ENCODE assay signal across 11 cellular contexts in genomic region chr12:106309671-106310313, GRCh38. TPM values are rescaled to one million over a fixed set of nuclear protein-coding genes. Genes with fewer than 3 reads are reported as not detected.
DNase-seq lines count a peak whose midpoint lies in the region; ATAC-seq, FAIRE-seq and TF ChIP-seq lines count a peak whose summit lies in the region.
"Had no signal": no experiment of that assay in that cellular context is flagged by ENCODE, and none has a peak within 500 bp of the region (broad histone marks: within the 10 kb centered on the region; RNA-seq: fewer than 3 reads in every experiment).

No MANE protein-coding gene starts in this region.

- ATAC-seq in activated naive CD4-positive, alpha-beta T cell treated with anti-CD3 and anti-CD28 coated beads, Interleukin-2, amount 50 U/mL, for 72 hours = no peak

- no peak overlapping the region for H3K4me3 Mint-ChIP-seq in activated naive CD4-positive, alpha-beta T cell treated with anti-CD3 and anti-CD28 coated beads, Interleukin-2, amount 50 U/mL, for 24 hours
- peak overlapping the region; percentile 51 for H3K4me3 Mint-ChIP-seq in astrocyte (ENCODE audit: unreplicated experiment)

- H3K36me3 Mint-ChIP-seq in activated naive CD4-positive, alpha-beta T cell treated with anti-CD3 and anti-CD28 coated beads, Interleukin-2, amount 50 U/mL, for 24 hours = peaks cover 11% of the 10 kb centered on the region
- H3K36me3 Mint-ChIP-seq in activated naive CD4-positive, alpha-beta T cell treated with anti-CD3 and anti-CD28 coated beads, Interleukin-2, amount 50 U/mL, for 72 hours = no peaks in the 10 kb centered on the region
- peaks cover 3% of the 10 kb centered on the region for H3K36me3 Mint-ChIP-seq in astrocyte (ENCODE audit: low read depth, unreplicated experiment)

- intact Hi-C loops in tibial artery (cut with DNase I; ENCODE audit: low total_unique reads) = loop anchor here (10.0 kb wide), 1 partner anchor 45 kb away; the partner anchor contains the start of gene POLR3B

- H3K4me1 ChIP-seq in astrocyte (ENCODE audit: insufficient read depth, low read length) (peaks cover 17% of the 10 kb centered on the region), stomach smooth muscle (ENCODE audit: control insufficient read depth, insufficient read depth, low read length) (peaks cover 28% of the 10 kb centered on the region), tibial artery (peaks cover 0 to 32% (median 12%) of the 10 kb centered on the region in 4 donors)

- peaks cover 70% of the 10 kb centered on the region for H3K4me1 Mint-ChIP-seq in activated naive CD4-positive, alpha-beta T cell treated with anti-CD3 and anti-CD28 coated beads, Interleukin-2, amount 50 U/mL, for 24 hours
- peaks cover 25% of the 10 kb centered on the region for H3K4me1 Mint-ChIP-seq in astrocyte (ENCODE audit: low read depth, unreplicated experiment)

- no peaks in the 10 kb centered on the region for H3K9me3 ChIP-seq in astrocyte (ENCODE audit: insufficient read depth, low read depth, low read length)
- no peaks in the 10 kb centered on the region for H3K9me3 ChIP-seq in stomach smooth muscle (ENCODE audit: control insufficient read depth in 2 of 2, low read length in 2 of 2)
- H3K9me3 ChIP-seq in tibial artery = no peaks in the 10 kb centered on the region

- H4K20me1 ChIP-seq in astrocyte (ENCODE audit: insufficient read depth, low read length) = no peaks in the 10 kb centered on the region

- H3K9me3 Mint-ChIP-seq in activated naive CD4-positive, alpha-beta T cell treated with anti-CD3 and anti-CD28 coated beads, Interleukin-2, amount 50 U/mL, for 24 hours = no peaks in the 10 kb centered on the region
- H3K9me3 Mint-ChIP-seq in activated naive CD4-positive, alpha-beta T cell treated with anti-CD3 and anti-CD28 coated beads, Interleukin-2, amount 50 U/mL, for 72 hours = no peaks in the 10 kb centered on the region
- no peaks in the 10 kb centered on the region for H3K9me3 Mint-ChIP-seq in astrocyte (ENCODE audit: unreplicated experiment)

- peak overlapping the region; percentile 37 for H2AFZ ChIP-seq in astrocyte (ENCODE audit: low read depth, low read length)

- no peak for FAIRE-seq in astrocyte (lab: Jason Lieb, UNC)

- peak overlapping the region; percentile 38 for H3K27ac ChIP-seq in astrocyte (ENCODE audit: low read depth, low read length)
- H3K27ac ChIP-seq in stomach smooth muscle (ENCODE audit: low read length) = peak overlapping the region; percentile 4
- H3K27ac ChIP-seq in tibial artery = no peak overlapping the region
- H3K27ac ChIP-seq: SK-N-MC had no signal

- TF ChIP-seq CTCF in astrocyte (IDR thresholded peaks at IDR 0.05; ENCODE audit: insufficient read depth, low read depth, low read length) = no peak
- no peak for TF ChIP-seq CTCF in tibial artery (IDR thresholded peaks at IDR 0.05)

- H3K27me3 ChIP-seq in astrocyte (ENCODE audit: insufficient read depth, low read length) (no peaks in the 10 kb centered on the region), stomach smooth muscle (ENCODE audit: control insufficient read depth in 1 of 2, insufficient read depth in 2 of 2, low read length in 2 of 2) (no peaks in the 10 kb centered on the region), tibial artery (no peaks in the 10 kb centered on the region)

- H3K36me3 ChIP-seq in astrocyte (ENCODE audit: insufficient read depth, low read length) (no peaks in the 10 kb centered on the region), stomach smooth muscle (ENCODE audit: control insufficient read depth in 2 of 2, insufficient read depth in 2 of 2, low read length in 2 of 2) (peaks cover 5 to 8% of the 10 kb centered on the region in 2 donors), tibial artery (peaks cover 7 to 21% (median 14%) of the 10 kb centered on the region in 3 donors)

- H3K27ac Mint-ChIP-seq in activated naive CD4-positive, alpha-beta T cell treated with anti-CD3 and anti-CD28 coated beads, Interleukin-2, amount 50 U/mL, for 24 hours = peak overlapping the region; percentile 74
- H3K27ac Mint-ChIP-seq in activated naive CD4-positive, alpha-beta T cell treated with anti-CD3 and anti-CD28 coated beads, Interleukin-2, amount 50 U/mL, for 72 hours = peak overlapping the region in 1 of 2 donors; percentile 87
- peak overlapping the region; percentile 90 for H3K27ac Mint-ChIP-seq in astrocyte (ENCODE audit: unreplicated experiment)

- H3K79me2 ChIP-seq in astrocyte (ENCODE audit: insufficient read depth, low read length) = no peaks in the 10 kb centered on the region

- DNase-seq in activated naive CD4-positive, alpha-beta T cell treated with anti-CD3 and anti-CD28 coated beads, Interleukin-2, amount 50 U/mL, for 72 hours (ENCODE audit: low spot score in 2 of 2) = no peak
- DNase-seq in astrocyte (ENCODE audit: low read depth) = peak; percentile 92
- DNase-seq in islet precursor cell = peak; percentile 81
- no peak for DNase-seq in iPS-NIHi11 (ENCODE audit: low spot score)
- DNase-seq in tibial artery = no peak
- DNase-seq in SIG-M5 (lab: John Stamatoyannopoulos, UW) = no peak
- DNase-seq: NCI-H2029 treated with DMSO at 0.1 percent for 48 hours; stimulated activated CD4-positive, alpha-beta T cell treated with anti-CD3 and anti-CD28 coated beads, Interleukin-2, amount 100 ng/mL, for 48 hours had no signal

- H3K4me3 ChIP-seq in astrocyte (ENCODE audit: insufficient read depth, low read depth, low read length) (no peak overlapping the region), stomach smooth muscle (ENCODE audit: low read length in 2 of 2) (no peak overlapping the region), tibial artery (no peak overlapping the region)
- H3K4me3 ChIP-seq: SK-N-MC had no signal

- H3K9ac ChIP-seq in astrocyte (ENCODE audit: low read length) (no peak overlapping the region), stomach smooth muscle (ENCODE audit: low read length in 2 of 2) (no peak overlapping the region)

- H3K27me3 Mint-ChIP-seq in activated naive CD4-positive, alpha-beta T cell treated with anti-CD3 and anti-CD28 coated beads, Interleukin-2, amount 50 U/mL, for 24 hours = no peaks in the 10 kb centered on the region
- no peaks in the 10 kb centered on the region for H3K27me3 Mint-ChIP-seq in astrocyte (ENCODE audit: low read depth, unreplicated experiment)

- peak overlapping the region; percentile 73 for H3K4me2 ChIP-seq in astrocyte (ENCODE audit: low read length)

RNA-seq across cellular contexts. Expression of gene TCP11L2, which starts 7.3 kb away (rescaled TPM):
- 10 to 100 TPM; 19.2 to 19.6 TPM for total RNA-seq in activated naive CD4-positive, alpha-beta T cell treated with anti-CD3 and anti-CD28 coated beads, Interleukin-2, amount 50 U/mL, for 72 hours
- total RNA-seq in astrocyte = 22.0 and 27.4 TPM in 2 replicates

RNA-seq across cellular contexts. Expression of gene POLR3B, which starts 47.8 kb away (rescaled TPM):
- total RNA-seq in activated naive CD4-positive, alpha-beta T cell treated with anti-CD3 and anti-CD28 coated beads, Interleukin-2, amount 50 U/mL, for 72 hours = 1 to 10 TPM; 3.6 to 6.4 TPM
- total RNA-seq in astrocyte = 10.9 and 11.7 TPM in 2 replicates

Comparison
In these comparisons a context has a peak if more than half of its experiments do, and no peak if none do; other contexts are left out.
1. DNase-seq: peak in astrocyte (single experiment) and islet precursor cell (single experiment); none in activated naive CD4-positive, alpha-beta T cell treated with anti-CD3 and anti-CD28 coated beads, Interleukin-2, amount 50 U/mL, for 72 hours (0 of 2), iPS-NIHi11 (single experiment), tibial artery (0 of 2) and SIG-M5 (single experiment).
2. H3K27ac ChIP-seq: peak in astrocyte (single experiment) and stomach smooth muscle (single experiment); none in tibial artery (0 of 2).